10 cellular contexts compared by ENCODE assay signal in genomic region chr5:170429014-170429413, GRCh38. TPM values are rescaled to one million over a fixed set of nuclear protein-coding genes. Genes with fewer than 3 reads are reported as not detected.
DNase-seq lines count a peak whose midpoint lies in the region; ATAC-seq and TF ChIP-seq lines count a peak whose summit lies in the region.
"Had no signal": no experiment of that assay in that cellular context is flagged by ENCODE, and none has a peak within 500 bp of the region (broad histone marks: within the 10 kb centered on the region; RNA-seq: fewer than 3 reads in every experiment).

No MANE protein-coding gene starts in this region.

- H3K27ac Mint-ChIP-seq in WTC11, result no peak overlapping the region

- peaks cover 18% of the 10 kb centered on the region for H3K4me1 Mint-ChIP-seq in WTC11

- POLR2A ChIA-PET in WTC11 (lab: Charles Lee), result no interaction called here

- CTCF ChIA-PET in WTC11 (lab: Charles Lee), result interaction anchor here (3.3 to 3.4 kb wide), 2 partner anchors 203 to 204 kb away, joined by 14 to 20 read pairs; no protein-coding TSS in a partner anchor

- no peak for TF ChIP-seq CTCF in WTC11 (IDR thresholded peaks at IDR 0.05)

- intact Hi-C loops in posterior cingulate gyrus (cut with DNase I), result loop anchor here (10.0 kb wide), 1 partner anchor 324 kb away; the partner anchor contains the start of gene FOXI1

- ATAC-seq in WTC11 (peak; percentile 84), HG03520 (IDR thresholded peaks at IDR 0.05; ENCODE audit: unreplicated experiment) (no peak)

- peaks cover 4% of the 10 kb centered on the region; the same call in 1 of the 2 replicates for H3K36me3 Mint-ChIP-seq in WTC11

- H3K27me3 Mint-ChIP-seq in WTC11 (ENCODE audit: low read depth), result no peaks in the 10 kb centered on the region; the same call in 1 of the 2 replicates

- DNase-seq in COLO829 (ENCODE audit: low spot score) (peak; percentile 12), HT-29 (ENCODE audit: low spot score) (peak; percentile 19), WTC11 (ENCODE audit: low spot score) (no peak), lung microvascular endothelial cell (ENCODE audit: low read depth in 2 of 2) (peak; percentile 7 to 19), posterior cingulate gyrus (no peak), D341Med (ENCODE audit: low spot score) (no peak)
- DNase-seq: central memory CD4-positive, alpha-beta T cell; head of caudate nucleus; stimulated activated CD4-positive, alpha-beta T cell treated with anti-CD3 and anti-CD28 coated beads, Interleukin-1b, Interleukin-23, amount 100 ng/mL, for 48 hours had no signal

- H3K4me3 Mint-ChIP-seq in WTC11, result no peak overlapping the region

- H3K9me3 Mint-ChIP-seq in WTC11, result peaks cover 6% of the 10 kb centered on the region

TF ChIP-seq in WTC11, 78 proteins besides CTCF, POLR2A, EP300 and RAD21:
- TF ChIP-seq OVOL2 (CRISPR knock-in tag; IDR thresholded peaks at IDR 0.05; ENCODE audit: borderline replicate concordance) (no peak), IRF2 (CRISPR knock-in tag; IDR thresholded peaks at IDR 0.05; ENCODE audit: borderline replicate concordance, low read depth) (no peak), NFYB (CRISPR knock-in tag; conservative IDR thresholded peaks at IDR 0.05; ENCODE audit: low read depth) (no peak), IRF1 (CRISPR knock-in tag; IDR thresholded peaks at IDR 0.05) (no peak), ZNF423 (CRISPR knock-in tag; IDR thresholded peaks at IDR 0.05) (no peak), MXD4 (CRISPR knock-in tag; IDR thresholded peaks at IDR 0.05; ENCODE audit: borderline replicate concordance) (no peak), TEAD1 (CRISPR knock-in tag; IDR thresholded peaks at IDR 0.05) (no peak), GTF2I (CRISPR knock-in tag; conservative IDR thresholded peaks at IDR 0.05) (no peak), ZNF263 (CRISPR knock-in tag; IDR thresholded peaks at IDR 0.05; ENCODE audit: low read depth) (no peak), CBFB (CRISPR knock-in tag; IDR thresholded peaks at IDR 0.05; ENCODE audit: low read depth) (no peak), MAX (CRISPR knock-in tag; IDR thresholded peaks at IDR 0.05) (no peak), FOXP4 (CRISPR knock-in tag; IDR thresholded peaks at IDR 0.05) (no peak), ELF4 (CRISPR knock-in tag; IDR thresholded peaks at IDR 0.05; ENCODE audit: low read depth) (no peak), MLX (CRISPR knock-in tag; IDR thresholded peaks at IDR 0.05) (no peak), ZNF425 (CRISPR knock-in tag; conservative IDR thresholded peaks at IDR 0.05) (no peak), HMGA2 (CRISPR knock-in tag; IDR thresholded peaks at IDR 0.05) (no peak), PRDM15 (CRISPR knock-in tag; IDR thresholded peaks at IDR 0.05) (no peak), JAZF1 (CRISPR knock-in tag; IDR thresholded peaks at IDR 0.05) (no peak)

RNA-seq across cellular contexts. Expression of gene KCNMB1, which starts 39.8 kb away (rescaled TPM):
- not detected in 2 replicates for total RNA-seq in HT-29 (2014; rRNA removed; shearing (Covaris generic))
- 0.16 to 0.24 TPM (median 0.21 TPM) in 3 replicates for total RNA-seq in WTC11 (2021)
- total RNA-seq in lung microvascular endothelial cell, result not detected in 2 replicates

Comparison
In these comparisons a context has a peak if more than half of its experiments do, and no peak if none do; other contexts are left out.
1. DNase-seq: peak in COLO829 (single experiment), HT-29 (single experiment) and lung microvascular endothelial cell (2 of 2); none in WTC11 (single experiment), posterior cingulate gyrus (0 of 10) and D341Med (single experiment).